ENCODE assay signal across 8 cellular contexts in the genomic region with DNA sequence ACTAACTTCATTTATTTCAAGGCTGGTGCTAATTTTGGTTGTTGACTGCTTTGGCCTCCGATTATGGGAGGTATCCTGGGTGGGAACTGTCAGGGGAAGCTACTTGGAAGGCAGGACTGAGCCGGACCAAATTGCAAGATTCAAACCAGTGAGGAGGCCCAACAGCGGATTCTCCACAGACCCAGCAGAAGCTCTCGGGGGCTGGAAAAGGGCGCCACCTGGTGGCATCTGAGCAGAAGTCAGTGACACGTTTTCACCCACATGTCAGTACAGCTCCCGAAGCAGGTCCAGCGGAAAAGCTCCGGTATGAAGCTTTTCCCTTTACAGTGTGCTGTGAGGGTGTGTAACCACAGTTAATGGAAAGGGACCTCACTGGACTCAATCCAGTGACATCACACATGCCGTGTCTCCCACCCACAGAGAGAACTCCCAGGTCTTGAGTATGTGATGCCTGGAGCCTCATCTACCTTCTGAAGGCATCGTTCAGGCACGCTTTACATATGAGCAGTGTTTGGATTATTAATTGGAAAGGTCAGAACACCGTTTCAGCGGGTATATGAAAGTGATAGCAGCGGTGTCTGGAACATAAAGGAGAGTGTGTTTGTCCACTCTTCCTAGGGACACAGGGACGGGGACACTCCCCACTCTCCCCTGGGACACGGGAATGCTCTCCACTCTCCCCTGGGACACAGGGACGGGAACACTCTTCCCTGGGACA. TPM values are rescaled to one million over a fixed set of nuclear protein-coding genes. Genes with fewer than 3 reads are reported as not detected.
DNase-seq lines count a peak whose midpoint lies in the region; ATAC-seq, FAIRE-seq and TF ChIP-seq lines count a peak whose summit lies in the region.

No MANE protein-coding gene starts in this region.

- H3K4me1 ChIP-seq in left lung, result peaks cover 2 to 5% of the 10 kb centered on the region in 2 donors

- ATAC-seq in HG03039 (IDR thresholded peaks at IDR 0.05; ENCODE audit: unreplicated experiment) (peak; percentile 49), left lung (peak; percentile 90), GM18909 (IDR thresholded peaks at IDR 0.05; ENCODE audit: poor library complexity, unreplicated experiment) (no peak)

- TF ChIP-seq CTCF in D721Med (IDR thresholded peaks at IDR 0.05; ENCODE audit: insufficient read depth, missing control alignments) (peak; percentile 89), left lung (IDR thresholded peaks at IDR 0.05) (peak; percentile 86 to 89)

- H3K9me3 ChIP-seq in left lung, result peaks cover 0 to 19% of the 10 kb centered on the region in 2 donors

- no peak overlapping the region for H3K27ac ChIP-seq in left lung

- peak; percentile 72 for DNase-seq in D721Med (ENCODE audit: insufficient read length, low spot score)
- peak; percentile 83 for DNase-seq in NCI-H460 (ENCODE audit: extremely low read depth, low read depth)
- DNase-seq in activated CD4-positive, alpha-beta T cell treated with anti-CD3 and anti-CD28 coated beads for 24 hours (ENCODE audit: low read depth in 2 of 2), result peak; percentile 69 to 73
- peak; percentile 88 for DNase-seq in cerebellum (ENCODE audit: low spot score)
- peak; percentile 74 to 90 for DNase-seq in left lung
- peak; percentile 75 to 76 for DNase-seq in stimulated activated CD4-positive, alpha-beta T cell treated with anti-CD3 and anti-CD28 coated beads, Interleukin-4, amount 100 ng/mL, for 48 hours (ENCODE audit: low read depth in 2 of 2)

- H3K27me3 ChIP-seq in left lung, result peaks cover 26 to 64% of the 10 kb centered on the region in 2 donors

- no peaks in the 10 kb centered on the region for H3K36me3 ChIP-seq in left lung

- peak; percentile 11 for FAIRE-seq in D721Med (lab: Jason Lieb, UNC)

- intact Hi-C loops in left lung (cut with DNase I), result loop anchor here in 1 of 2 donors (5.0 kb wide), 1 partner anchor 198 kb away; no protein-coding TSS in a partner anchor

- H3K4me3 ChIP-seq in left lung, result no peak overlapping the region

RNA-seq across cellular contexts. Expression of gene P2RX2, which starts 3.6 kb away (rescaled TPM):
- not detected in 2 replicates for total RNA-seq in NCI-H460 (2014; rRNA removed; shearing (Covaris generic))
- not detected in 2 replicates for polyA plus RNA-seq in NCI-H460 (2014; cell fraction: nucleus; rRNA removed)
- total RNA-seq in cerebellum (not detected), left lung (not detected)

RNA-seq across cellular contexts. Expression of gene LRCOL1, which starts 4.6 kb away (rescaled TPM):
- not detected in 2 replicates for total RNA-seq in NCI-H460 (2014; rRNA removed; shearing (Covaris generic))
- 2.0 TPM in 1 of 2 replicates, not detected in the other for polyA plus RNA-seq in NCI-H460 (2014; cell fraction: nucleus; rRNA removed)
- not detected for total RNA-seq in cerebellum
- total RNA-seq in left lung, result 1 to 10 TPM in 1 of 2 donors, under 1 TPM in 1; 0.84 to 1.6 TPM
